Comparison of ENCODE assay signal across 11 cellular contexts in the genomic region with DNA sequence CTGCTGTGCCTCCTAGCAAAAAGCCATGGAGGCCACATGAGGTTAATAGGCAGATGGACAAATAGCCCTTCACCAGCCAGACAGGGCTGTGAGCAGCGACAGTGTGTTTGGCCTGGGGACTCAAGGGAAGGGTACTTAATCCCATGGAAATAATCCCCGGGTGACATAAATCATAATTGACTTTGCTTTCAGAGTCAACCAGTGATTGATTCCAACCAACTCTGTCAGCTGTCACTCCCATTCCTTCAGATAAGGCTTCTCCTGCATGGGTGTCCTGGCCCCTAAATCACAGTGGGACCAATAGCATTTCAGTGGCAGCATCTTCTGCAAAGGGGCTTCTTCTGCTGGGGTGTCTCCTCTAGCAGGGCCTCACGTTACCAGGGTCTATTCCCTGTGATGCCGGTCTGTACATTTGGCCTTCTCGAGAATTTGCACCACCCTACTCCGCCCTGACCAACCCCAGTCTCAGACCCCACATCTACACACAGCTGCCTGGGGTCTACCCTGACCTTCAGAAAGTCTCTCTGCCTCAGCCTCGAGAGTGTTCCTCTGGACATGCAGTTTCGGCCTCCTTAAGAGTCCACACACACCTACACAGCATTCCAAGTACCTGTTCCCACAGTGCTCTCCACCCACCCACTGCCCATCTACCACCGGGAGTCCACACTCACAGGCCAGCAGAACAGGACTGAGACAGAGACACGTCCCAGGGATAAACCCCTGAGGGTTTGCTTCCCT. TPM values are rescaled to one million over a fixed set of nuclear protein-coding genes. Genes with fewer than 3 reads are reported as not detected.
DNase-seq lines count a peak whose midpoint lies in the region; ATAC-seq and TF ChIP-seq lines count a peak whose summit lies in the region.
"Had no signal": no experiment of that assay in that cellular context is flagged by ENCODE, and none has a peak within 500 bp of the region (broad histone marks: within the 10 kb centered on the region; RNA-seq: fewer than 3 reads in every experiment).

No MANE protein-coding gene starts in this region.

- H3K36me3 ChIP-seq in mammary epithelial cell (ENCODE audit: insufficient read depth, low read length) (no peaks in the 10 kb centered on the region), mucosa of stomach (ENCODE audit: control insufficient read depth, insufficient read depth, low read length) (peaks cover 9% of the 10 kb centered on the region), thymus (ENCODE audit: control insufficient read depth, insufficient read depth) (peaks cover 9% of the 10 kb centered on the region)
- H3K36me3 ChIP-seq in CD8-positive, alpha-beta T cell (ENCODE audit: insufficient read depth, low read length), result no peaks in the 10 kb centered on the region

- no peaks in the 10 kb centered on the region for H3K9me3 Mint-ChIP-seq in activated T-cell treated with anti-CD3 and anti-CD28 coated beads, Interleukin-2, amount 50 U/mL, for 24 hours
- no peaks in the 10 kb centered on the region for H3K9me3 Mint-ChIP-seq in activated T-cell treated with anti-CD3 and anti-CD28 coated beads, Interleukin-2, amount 50 U/mL, for 72 hours
- H3K9me3 Mint-ChIP-seq in CD8-positive, alpha-beta T cell, result no peaks in the 10 kb centered on the region

- H3K27ac ChIP-seq in mammary epithelial cell (ENCODE audit: insufficient read depth, low read depth, low read length) (peak overlapping the region; percentile 29), thymus (ENCODE audit: low read depth) (peak overlapping the region; percentile 32)
- H3K27ac ChIP-seq in CD8-positive, alpha-beta T cell (ENCODE audit: low read depth, low read length), result no peak overlapping the region

- dilution Hi-C loops in mammary epithelial cell (cut with HindIII; ENCODE audit: low sequenced_read_pairs), result loop anchor here (25.0 kb wide), 1 partner anchor 175 kb away; no protein-coding TSS in a partner anchor

- no peaks in the 10 kb centered on the region for H4K20me1 ChIP-seq in mammary epithelial cell (ENCODE audit: insufficient read depth, low read length)

- H3K4me2 ChIP-seq in mammary epithelial cell (ENCODE audit: insufficient read depth, low read depth, low read length), result peak overlapping the region; percentile 84

- CTCF ChIA-PET in mammary epithelial cell (lab: Charles Lee; ENCODE audit: low non-redundant PET), result interaction anchor here (0.6 kb wide), 1 partner anchor 12 kb away, joined by 17 read pairs; no protein-coding TSS in a partner anchor
- CTCF ChIA-PET in CD8-positive, alpha-beta T cell (lab: Charles Lee), result no interaction called here

- peaks cover 44% of the 10 kb centered on the region for H3K36me3 Mint-ChIP-seq in activated T-cell treated with anti-CD3 and anti-CD28 coated beads, Interleukin-2, amount 50 U/mL, for 24 hours (ENCODE audit: low read depth)
- H3K36me3 Mint-ChIP-seq in activated T-cell treated with anti-CD3 and anti-CD28 coated beads, Interleukin-2, amount 50 U/mL, for 72 hours (ENCODE audit: insufficient read depth in 2 of 2), result peaks cover 0 to 2% of the 10 kb centered on the region in 2 donors
- H3K36me3 Mint-ChIP-seq in CD8-positive, alpha-beta T cell, result peaks cover 34% of the 10 kb centered on the region

- peak overlapping the region in 1 of 3 experiments; percentile 19 for H3K4me3 ChIP-seq in mammary epithelial cell (replicated peaks in 1 of 3; ENCODE audit: insufficient read depth in 1 of 3, low read depth in 2 of 3, low read length in 3 of 3)
- no peak overlapping the region for H3K4me3 ChIP-seq in mucosa of stomach (ENCODE audit: low read length)
- no peak overlapping the region for H3K4me3 ChIP-seq in thymus (ENCODE audit: low read length)
- H3K4me3 ChIP-seq in CD8-positive, alpha-beta T cell (ENCODE audit: low read depth, low read length), result no peak overlapping the region
- H3K4me3 ChIP-seq: thoracic aorta had no signal

- H3K9me3 ChIP-seq in mammary epithelial cell (replicated peaks; ENCODE audit: insufficient read depth, low read length) (no peaks in the 10 kb centered on the region), mucosa of stomach (ENCODE audit: control insufficient read depth, low read length) (no peaks in the 10 kb centered on the region), thymus (ENCODE audit: control insufficient read depth) (no peaks in the 10 kb centered on the region)
- no peaks in the 10 kb centered on the region for H3K9me3 ChIP-seq in CD8-positive, alpha-beta T cell (ENCODE audit: low read length)
- H3K9me3 ChIP-seq: thoracic aorta had no signal

- H3K9ac ChIP-seq in mammary epithelial cell (ENCODE audit: insufficient read depth, low read length) (no peak overlapping the region), mucosa of stomach (ENCODE audit: low read length) (peak overlapping the region; percentile 98)

- peak overlapping the region; percentile 33 for H3K27ac Mint-ChIP-seq in activated T-cell treated with anti-CD3 and anti-CD28 coated beads, Interleukin-2, amount 50 U/mL, for 24 hours
- no peak overlapping the region for H3K27ac Mint-ChIP-seq in activated T-cell treated with anti-CD3 and anti-CD28 coated beads, Interleukin-2, amount 50 U/mL, for 72 hours
- no peak overlapping the region for H3K27ac Mint-ChIP-seq in CD8-positive, alpha-beta T cell

- ATAC-seq in activated T-cell treated with anti-CD3 and anti-CD28 coated beads, Interleukin-2, amount 50 U/mL, for 72 hours (replicated peaks in 1 of 2), result no peak
- no peak for ATAC-seq in GM21360 (IDR thresholded peaks at IDR 0.05; ENCODE audit: unreplicated experiment)
- ATAC-seq in CD8-positive, alpha-beta T cell, result no peak
- ATAC-seq: sciatic nerve had no signal

- intact Hi-C loops in mammary epithelial cell (cut with micrococcal nuclease), result loop anchor here (10.0 kb wide), 1 partner anchor 688 kb away; no protein-coding TSS in a partner anchor
- intact Hi-C loops in CD8-positive, alpha-beta T cell (cut with DNase I, micrococcal nuclease), result no loop called here

- H3K4me1 ChIP-seq in mammary epithelial cell (ENCODE audit: insufficient read depth, low read length), result peaks cover 60% of the 10 kb centered on the region
- H3K4me1 ChIP-seq in mucosa of stomach (ENCODE audit: control insufficient read depth, insufficient read depth, low read length), result peaks cover 61% of the 10 kb centered on the region
- H3K4me1 ChIP-seq in thymus (ENCODE audit: control insufficient read depth, insufficient read depth, low read length), result peaks cover 12% of the 10 kb centered on the region
- H3K4me1 ChIP-seq in CD8-positive, alpha-beta T cell (ENCODE audit: insufficient read depth, low read length), result peaks cover 25% of the 10 kb centered on the region

- 57% methylated on average over 8 of the region's 10 CpGs for WGBS in mammary epithelial cell (ENCODE audit: low coverage, missing lambda C conversion rate)
- WGBS in thymus, result 94% methylated on average over 10 of the region's 10 CpGs

- no peaks in the 10 kb centered on the region for H3K27me3 Mint-ChIP-seq in activated T-cell treated with anti-CD3 and anti-CD28 coated beads, Interleukin-2, amount 50 U/mL, for 24 hours
- no peaks in the 10 kb centered on the region for H3K27me3 Mint-ChIP-seq in activated T-cell treated with anti-CD3 and anti-CD28 coated beads, Interleukin-2, amount 50 U/mL, for 72 hours (ENCODE audit: low read depth)
- no peaks in the 10 kb centered on the region for H3K27me3 Mint-ChIP-seq in CD8-positive, alpha-beta T cell (ENCODE audit: low read depth)

- in situ Hi-C loops in mammary epithelial cell (cut with MboI; ENCODE audit: low sequenced_read_pairs in 2 of 2), result no loop called here

- POLR2A ChIA-PET in CD8-positive, alpha-beta T cell (lab: Charles Lee), result no interaction called here

- peaks cover 77% of the 10 kb centered on the region for H3K79me2 ChIP-seq in mammary epithelial cell (ENCODE audit: insufficient read depth, low read length)

- TF ChIP-seq CTCF in mammary epithelial cell (conservative IDR thresholded peaks at IDR 0.05 in 1 of 2, IDR thresholded peaks at IDR 0.05 in 1 of 2; ENCODE audit: extremely low read depth in 1 of 2, insufficient read depth in 1 of 2, low read depth in 1 of 2, low read length in 2 of 2), result no peak
- TF ChIP-seq CTCF in CD8-positive, alpha-beta T cell (IDR thresholded peaks at IDR 0.05), result no peak

- no peaks in the 10 kb centered on the region for H3K27me3 ChIP-seq in mammary epithelial cell (ENCODE audit: insufficient read depth, low read length)
- no peaks in the 10 kb centered on the region for H3K27me3 ChIP-seq in mucosa of stomach (ENCODE audit: control insufficient read depth, insufficient read depth, low read length)
- H3K27me3 ChIP-seq in thymus (ENCODE audit: control insufficient read depth, insufficient read depth), result no peaks in the 10 kb centered on the region
- H3K27me3 ChIP-seq in CD8-positive, alpha-beta T cell (ENCODE audit: insufficient read depth, low read length), result no peaks in the 10 kb centered on the region

- H3K4me3 Mint-ChIP-seq in activated T-cell treated with anti-CD3 and anti-CD28 coated beads, Interleukin-2, amount 50 U/mL, for 24 hours, result no peak overlapping the region
- no peak overlapping the region for H3K4me3 Mint-ChIP-seq in activated T-cell treated with anti-CD3 and anti-CD28 coated beads, Interleukin-2, amount 50 U/mL, for 72 hours
- no peak overlapping the region for H3K4me3 Mint-ChIP-seq in CD8-positive, alpha-beta T cell

- no peak overlapping the region for H2AFZ ChIP-seq in mammary epithelial cell (ENCODE audit: low read depth, low read length)

- BruUV-seq in mammary epithelial cell (replicated peaks; lab: Mats Ljungman, UMichigan), result no TSS peak

- H3K4me1 Mint-ChIP-seq in activated T-cell treated with anti-CD3 and anti-CD28 coated beads, Interleukin-2, amount 50 U/mL, for 24 hours (ENCODE audit: low read depth), result peaks cover 52% of the 10 kb centered on the region
- peaks cover 44% of the 10 kb centered on the region for H3K4me1 Mint-ChIP-seq in activated T-cell treated with anti-CD3 and anti-CD28 coated beads, Interleukin-2, amount 50 U/mL, for 72 hours (ENCODE audit: low read depth)
- peaks cover 42% of the 10 kb centered on the region for H3K4me1 Mint-ChIP-seq in CD8-positive, alpha-beta T cell (ENCODE audit: low read depth)

- no peak for DNase-seq in activated T-cell treated with anti-CD3 and anti-CD28 coated beads, Interleukin-2, amount 50 U/mL, for 24 hours
- no peak for DNase-seq in activated T-cell treated with anti-CD3 and anti-CD28 coated beads, Interleukin-2, amount 50 U/mL, for 72 hours
- no peak for DNase-seq in mammary epithelial cell
- DNase-seq in Ammon's horn (ENCODE audit: low spot score), result no peak
- no peak for DNase-seq in CD8-positive, alpha-beta T cell
- DNase-seq: Calu3 had no signal

RNA-seq across cellular contexts. Expression of a gene that starts 3.7 kb away (rescaled TPM):
- 10 to 100 TPM; 38.1 to 41.9 TPM for total RNA-seq in activated T-cell treated with anti-CD3 and anti-CD28 coated beads, Interleukin-2, amount 50 U/mL, for 72 hours
- 100 to 1,000 TPM; 166 to 323 TPM for total RNA-seq in mammary epithelial cell
- polyA plus RNA-seq in mammary epithelial cell (332 TPM), thymus (129 TPM)
- 114 TPM for polyA minus RNA-seq in mammary epithelial cell
- 10 to 100 TPM; 84.3 to 86.6 TPM for total RNA-seq in CD8-positive, alpha-beta T cell

RNA-seq across cellular contexts. Expression of a gene that starts 24.1 kb away (rescaled TPM):
- total RNA-seq in activated T-cell treated with anti-CD3 and anti-CD28 coated beads, Interleukin-2, amount 50 U/mL, for 72 hours, result 100 to 1,000 TPM; 109 to 135 TPM
- 10 to 100 TPM; 30.3 to 93.0 TPM for total RNA-seq in mammary epithelial cell
- polyA plus RNA-seq in mammary epithelial cell, result 141 TPM
- 111 TPM for polyA minus RNA-seq in mammary epithelial cell
- polyA plus RNA-seq in thymus, result 161 TPM
- total RNA-seq in CD8-positive, alpha-beta T cell, result 100 to 1,000 TPM; 102 to 106 TPM

RNA-seq across cellular contexts. Expression of a gene that starts 24.3 kb away (rescaled TPM):
- 10 to 100 TPM; 41.8 to 42.3 TPM for total RNA-seq in activated T-cell treated with anti-CD3 and anti-CD28 coated beads, Interleukin-2, amount 50 U/mL, for 72 hours
- total RNA-seq in mammary epithelial cell, result 10 to 100 TPM in 1 of 2 donors, 1 to 10 TPM in 1; 8.7 to 61.4 TPM
- 103 TPM for polyA plus RNA-seq in mammary epithelial cell
- polyA minus RNA-seq in mammary epithelial cell, result 22.5 TPM
- 30.6 TPM for polyA plus RNA-seq in thymus
- 10 to 100 TPM; 21.6 to 24.2 TPM for total RNA-seq in CD8-positive, alpha-beta T cell

RNA-seq across cellular contexts. Expression of a gene that starts 35.5 kb away (rescaled TPM):
- total RNA-seq in activated T-cell treated with anti-CD3 and anti-CD28 coated beads, Interleukin-2, amount 50 U/mL, for 72 hours, result 10 to 100 TPM; 44.8 to 45.0 TPM
- total RNA-seq in mammary epithelial cell, result 10 to 100 TPM; 48.5 to 58.8 TPM
- polyA plus RNA-seq in mammary epithelial cell, result 34.9 TPM
- polyA minus RNA-seq in mammary epithelial cell, result 51.6 TPM
- 17.7 TPM for polyA plus RNA-seq in thymus
- 10 to 100 TPM; 24.7 to 24.8 TPM for total RNA-seq in CD8-positive, alpha-beta T cell

RNA-seq across cellular contexts. Expression of a gene that starts 47.4 kb away (rescaled TPM):
- 10 to 100 TPM in 1 of 2 donors, 1 to 10 TPM in 1; 7.5 to 14.0 TPM for total RNA-seq in activated T-cell treated with anti-CD3 and anti-CD28 coated beads, Interleukin-2, amount 50 U/mL, for 72 hours
- 10 to 100 TPM in 1 of 2 donors, under 1 TPM in 1; 0.56 to 10.7 TPM for total RNA-seq in mammary epithelial cell
- polyA plus RNA-seq in mammary epithelial cell (1.8 TPM), thymus (3.3 TPM)
- 2.8 TPM for polyA minus RNA-seq in mammary epithelial cell
- total RNA-seq in CD8-positive, alpha-beta T cell, result 1 to 10 TPM; 2.8 to 4.1 TPM
